8 cellular contexts compared by ENCODE assay signal in the genomic region with DNA sequence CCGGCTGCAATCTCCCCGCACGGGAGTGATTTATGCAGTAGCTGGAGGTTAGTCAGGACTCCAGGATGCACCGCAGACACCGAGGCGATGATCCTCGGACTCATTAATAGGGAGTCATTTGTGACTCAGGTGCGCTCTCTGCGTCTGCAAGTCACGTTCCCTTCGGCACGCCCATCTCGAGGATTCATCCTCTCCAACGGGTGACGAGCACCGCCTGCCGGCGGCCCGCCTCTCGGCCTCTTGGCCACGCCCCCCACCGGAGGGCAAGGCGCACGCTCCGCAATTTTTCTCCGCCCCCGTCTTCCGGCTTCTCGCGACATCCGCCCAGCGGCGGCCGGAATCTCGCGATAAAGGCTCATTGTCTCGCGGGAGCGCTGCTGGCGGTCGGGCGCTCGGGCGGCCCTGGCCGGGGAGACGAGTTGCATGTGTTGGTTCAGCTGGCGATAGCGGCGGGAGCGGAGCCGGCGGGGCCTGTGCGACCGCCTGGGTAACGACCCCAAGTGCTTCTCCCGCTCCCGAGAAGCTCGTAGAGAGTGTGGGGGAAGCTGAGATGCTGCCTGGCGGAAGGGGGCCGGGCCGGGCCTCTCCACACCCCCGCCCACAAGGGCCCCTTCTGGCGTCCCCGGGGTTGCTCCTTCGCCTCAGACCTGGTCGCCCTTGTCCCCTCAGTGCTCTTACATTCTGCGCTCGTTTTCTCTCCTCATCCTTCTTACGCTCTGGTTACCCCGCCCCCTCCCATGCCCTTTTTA. TPM values are rescaled to one million over a fixed set of nuclear protein-coding genes. Genes with fewer than 3 reads are reported as not detected.
A peak's percentile ranks its signal among the peaks of the same experiment; 100 is the strongest.
DNase-seq lines count a peak whose midpoint lies in the region; ATAC-seq, FAIRE-seq and TF ChIP-seq lines count a peak whose summit lies in the region.

A gene with protein sequence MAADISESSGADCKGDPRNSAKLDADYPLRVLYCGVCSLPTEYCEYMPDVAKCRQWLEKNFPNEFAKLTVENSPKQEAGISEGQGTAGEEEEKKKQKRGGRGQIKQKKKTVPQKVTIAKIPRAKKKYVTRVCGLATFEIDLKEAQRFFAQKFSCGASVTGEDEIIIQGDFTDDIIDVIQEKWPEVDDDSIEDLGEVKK (plus strand): TSS at position 361 of the 749 bp plus-strand sequence. CDS start 878 bp downstream, outside the sequence.

- H3K27ac ChIP-seq in rectal smooth muscle tissue (ENCODE audit: low read depth, low read length): peak within 1 kb of the TSS; percentile 73
- H3K27ac ChIP-seq in aorta (ENCODE audit: low read depth in 1 of 2, low read length in 2 of 2): no peak within 1 kb of the TSS

- H3K27me3 ChIP-seq in rectal smooth muscle tissue (ENCODE audit: control insufficient read depth, insufficient read depth, low read length): no peaks in the 10 kb centered on the region
- H3K27me3 ChIP-seq in aorta (ENCODE audit: control insufficient read depth in 1 of 2, insufficient read depth in 2 of 2, low read length in 1 of 2): no peaks in the 10 kb centered on the region

- intact Hi-C loops in aorta (cut with DNase I): loop anchor here (10.0 kb wide), 1 partner anchor 228 kb away; a partner anchor contains a TSS

- DNase-seq in GM18507 (ENCODE audit: extremely low spot score, insufficient read length, low read depth): peak; percentile 94
- peak; percentile 97 for DNase-seq in NCI-H2029 (lab: John Stamatoyannopoulos, UW)
- DNase-seq in T-helper 22 cell (ENCODE audit: low read depth): peak; percentile 98
- peak; percentile 90 for DNase-seq in astrocyte of the cerebellum (ENCODE audit: low read depth)
- peak; percentile 90 for DNase-seq in hepatic stellate cell (ENCODE audit: low spot score)
- DNase-seq in aorta: peak; percentile 99 to 100

- 0% methylated on average over 66 to 70 of the region's 70 CpGs for WGBS in aorta, 2 donors

- H3K4me1 ChIP-seq in rectal smooth muscle tissue (ENCODE audit: control insufficient read depth, insufficient read depth, low read length): peaks cover 8% of the 10 kb centered on the region
- no peaks in the 10 kb centered on the region for H3K4me1 ChIP-seq in aorta (ENCODE audit: control insufficient read depth in 1 of 2, insufficient read depth in 2 of 2, low read length in 2 of 2)

- H3K9ac ChIP-seq in rectal smooth muscle tissue (ENCODE audit: low read length): peak within 1 kb of the TSS; percentile 85

- H3K9me3 ChIP-seq in aorta (ENCODE audit: control insufficient read depth, low read length): no peaks in the 10 kb centered on the region

- in situ Hi-C loops in astrocyte of the cerebellum (cut with HindIII; ENCODE audit: low sequenced_read_pairs): no loop called here

- H3K36me3 ChIP-seq in rectal smooth muscle tissue (ENCODE audit: control insufficient read depth, insufficient read depth, low read length): peaks cover 3% of the 10 kb centered on the region
- peaks cover 1 to 2% of the 10 kb centered on the region in 2 donors for H3K36me3 ChIP-seq in aorta (ENCODE audit: control insufficient read depth in 1 of 2, insufficient read depth in 2 of 2, low read length in 1 of 2)

- TF ChIP-seq CTCF in astrocyte of the cerebellum (IDR thresholded peaks at IDR 0.05; ENCODE audit: low read depth, low read length, missing control alignments): peak; percentile 96

- peak; percentile 93 for ATAC-seq in HG02981 (IDR thresholded peaks at IDR 0.05; ENCODE audit: unreplicated experiment)
- ATAC-seq in aorta (ENCODE audit: low FRiP score): peak; percentile 99

- FAIRE-seq in GM18507 (lab: Jason Lieb, UNC): peak; percentile 95

- H3K4me3 ChIP-seq in astrocyte of the cerebellum (ENCODE audit: low read depth, low read length): peak within 1 kb of the TSS; percentile 96
- peak within 1 kb of the TSS; percentile 86 for H3K4me3 ChIP-seq in rectal smooth muscle tissue (ENCODE audit: low read length)
- H3K4me3 ChIP-seq in aorta (ENCODE audit: low read length in 2 of 2): peak within 1 kb of the TSS; percentile 6 to 54

RNA-seq across cellular contexts. Expression of the gene that starts here (rescaled TPM):
- 10 to 100 TPM; 27.0 to 37.1 TPM for total RNA-seq in aorta
- polyA plus RNA-seq in aorta: 10 to 100 TPM; 28.1 to 31.7 TPM

Comparison
In these comparisons a context has a peak if more than half of its experiments do, and no peak if none do; other contexts are left out.
1. H3K4me3 ChIP-seq: peak in every context shown above with its lines; median percentile 96 in astrocyte of the cerebellum; 86 in rectal smooth muscle tissue; 30 in aorta.